8 cellular contexts compared by ENCODE assay signal in genomic region chr16:9008335-9009260, GRCh38. TPM values are rescaled to one million over a fixed set of nuclear protein-coding genes. Genes with fewer than 3 reads are reported as not detected.
A peak's percentile ranks its signal among the peaks of the same experiment; 100 is the strongest.
DNase-seq lines count a peak whose midpoint lies in the region; ATAC-seq, FAIRE-seq and TF ChIP-seq lines count a peak whose summit lies in the region.

No MANE protein-coding gene starts in this region.

- POLR2A ChIA-PET in A673 (lab: Charles Lee; ENCODE audit: low non-redundant PET): interaction anchor here (0.6 to 0.7 kb wide), 2 partner anchors 14 to 239 kb away, joined by 6 to 11 read pairs; no protein-coding TSS in a partner anchor
- POLR2A ChIA-PET in endothelial cell of umbilical vein (lab: Charles Lee): interaction anchor here (0.5 to 1.1 kb wide), 4 partner anchors 76 to 1517 kb away, joined by 3 to 11 read pairs (median 4); partner anchors contain the start of gene HAPSTR1

- peak; percentile 90 for TF ChIP-seq CTCF in A673 (conservative IDR thresholded peaks at IDR 0.05; ENCODE audit: low read depth, low read length)
- TF ChIP-seq CTCF in endothelial cell of umbilical vein (IDR thresholded peaks at IDR 0.05; ENCODE audit: extremely low read depth in 1 of 2, insufficient read depth in 1 of 2, low read depth in 1 of 2, low read length in 2 of 2): peak; percentile 70 to 90

- no peak overlapping the region for H3K4me3 Mint-ChIP-seq in activated CD8-positive, alpha-beta memory T cell treated with anti-CD3 and anti-CD28 coated beads, Interleukin-2, amount 10 ng/mL, durations not matched to agents 7 days and 5 days

- no peak overlapping the region for H3K4me2 ChIP-seq in endothelial cell of umbilical vein (ENCODE audit: insufficient read depth, low read length)

- no peak overlapping the region for H3K27ac Mint-ChIP-seq in activated CD8-positive, alpha-beta memory T cell treated with anti-CD3 and anti-CD28 coated beads, Interleukin-2, amount 10 ng/mL, durations not matched to agents 7 days and 5 days

- no peaks in the 10 kb centered on the region for H3K9me3 ChIP-seq in A673 (ENCODE audit: low read depth, low read length, poor library complexity, severe bottlenecking)
- no peaks in the 10 kb centered on the region for H3K9me3 ChIP-seq in endothelial cell of umbilical vein (replicated peaks; ENCODE audit: control insufficient read depth, insufficient read depth, low read length)
- H3K9me3 ChIP-seq in muscle layer of duodenum (ENCODE audit: control insufficient read depth in 1 of 2, low read length in 2 of 2): no peaks in the 10 kb centered on the region

- BruUV-seq in A673 (replicated peaks; lab: Mats Ljungman, UMichigan) (no TSS peak), endothelial cell of umbilical vein (replicated peaks; lab: Mats Ljungman, UMichigan) (no TSS peak)

- peak; percentile 80 for DNase-seq in A673 (ENCODE audit: low spot score)
- DNase-seq in NCI-H82 treated with DMSO at 0.1 percent for 48 hours (lab: John Stamatoyannopoulos, UW; ENCODE audit: unreplicated experiment): peak; percentile 55
- DNase-seq in activated CD8-positive, alpha-beta memory T cell treated with anti-CD3 and anti-CD28 coated beads, Interleukin-2, amount 10 ng/mL, durations not matched to agents 7 days and 5 days: peak; percentile 78
- DNase-seq in endothelial cell of umbilical vein (ENCODE audit: low read depth, low spot score): peak; percentile 59
- DNase-seq in stimulated activated CD8-positive, alpha-beta memory T cell treated with anti-CD3 and anti-CD28 coated beads, Interleukin-4, amount 100 ng/mL, for 4 hours (ENCODE audit: low read depth in 2 of 2, low spot score in 1 of 2): peak; percentile 22 to 37

- H3K36me3 Mint-ChIP-seq in activated CD8-positive, alpha-beta memory T cell treated with anti-CD3 and anti-CD28 coated beads, Interleukin-2, amount 10 ng/mL, durations not matched to agents 7 days and 5 days: peaks cover 2% of the 10 kb centered on the region

- peaks cover 18% of the 10 kb centered on the region for H3K27me3 Mint-ChIP-seq in activated CD8-positive, alpha-beta memory T cell treated with anti-CD3 and anti-CD28 coated beads, Interleukin-2, amount 10 ng/mL, durations not matched to agents 7 days and 5 days

- H2AFZ ChIP-seq in endothelial cell of umbilical vein (ENCODE audit: low read depth, low read length): peak overlapping the region; percentile 91

- no peaks in the 10 kb centered on the region for H3K79me2 ChIP-seq in endothelial cell of umbilical vein (ENCODE audit: control insufficient read depth, insufficient read depth, low read length)

- TF ChIP-seq POLR2A in GM18505 (IDR thresholded peaks at IDR 0.05; ENCODE audit: borderline replicate concordance, extremely low read depth, insufficient read depth, insufficient read length) (no peak), endothelial cell of umbilical vein (IDR thresholded peaks at IDR 0.05; ENCODE audit: low read depth, low read length) (no peak)

- peak; percentile 87 for FAIRE-seq in endothelial cell of umbilical vein (lab: Jason Lieb, UNC)

- CTCF ChIA-PET in A673 (lab: Charles Lee): interaction anchor here (0.6 to 1.8 kb wide), 12 partner anchors 19 to 139 kb away, joined by 3 to 13 read pairs (median 4); partner anchors contain the start of genes CARHSP1 and HAPSTR1
- CTCF ChIA-PET in activated CD8-positive, alpha-beta memory T cell treated with anti-CD3 and anti-CD28 coated beads, Interleukin-2, amount 10 ng/mL, durations not matched to agents 7 days and 5 days (lab: Charles Lee): interaction anchor here (0.6 to 2.7 kb wide), 58 partner anchors 9 to 441 kb away, joined by 3 to 27 read pairs (median 4); partner anchors contain the start of genes HAPSTR1 and USP7
- CTCF ChIA-PET in endothelial cell of umbilical vein (lab: Charles Lee): interaction anchor here (0.6 to 3.9 kb wide), 76 partner anchors 9 to 1922 kb away, joined by 3 to 76 read pairs (median 5); partner anchors contain the start of genes HAPSTR1, TMEM186 and USP7

- peak overlapping the region; percentile 33 for H3K4me3 ChIP-seq in A673 (ENCODE audit: low read depth, low read length, poor library complexity, severe bottlenecking)
- H3K4me3 ChIP-seq in endothelial cell of umbilical vein (replicated peaks in 1 of 3; ENCODE audit: insufficient read depth in 1 of 3, low read depth in 1 of 3, low read length in 3 of 3): peak overlapping the region in 1 of 3 experiments; percentile 3
- H3K4me3 ChIP-seq in muscle layer of duodenum (ENCODE audit: low read depth in 1 of 2, low read length in 2 of 2): peak overlapping the region; percentile 14 to 52

- H3K36me3 ChIP-seq in A673 (ENCODE audit: insufficient read depth, low read length, poor library complexity, severe bottlenecking) (no peaks in the 10 kb centered on the region), endothelial cell of umbilical vein (ENCODE audit: control insufficient read depth in 2 of 2, extremely low read depth in 1 of 2, insufficient read depth in 2 of 2, low read length in 2 of 2) (no peaks in the 10 kb centered on the region), muscle layer of duodenum (ENCODE audit: control insufficient read depth in 1 of 2, insufficient read depth in 2 of 2, low read length in 2 of 2) (no peaks in the 10 kb centered on the region)

- H4K20me1 ChIP-seq in endothelial cell of umbilical vein (replicated peaks; ENCODE audit: control insufficient read depth, extremely low read depth, insufficient read depth, low read length): no peaks in the 10 kb centered on the region

- no peak overlapping the region for H3K9ac ChIP-seq in endothelial cell of umbilical vein (replicated peaks; ENCODE audit: extremely low read depth, insufficient read depth, low read length)

- H3K4me1 ChIP-seq in A673 (ENCODE audit: insufficient read depth, low read length, poor library complexity, severe bottlenecking): no peaks in the 10 kb centered on the region
- peaks cover 4% of the 10 kb centered on the region for H3K4me1 ChIP-seq in endothelial cell of umbilical vein (ENCODE audit: control insufficient read depth, extremely low read depth, insufficient read depth, low read length)
- peaks cover 0 to 10% of the 10 kb centered on the region in 2 donors for H3K4me1 ChIP-seq in muscle layer of duodenum (ENCODE audit: control insufficient read depth in 1 of 2, insufficient read depth in 2 of 2, low read length in 2 of 2)

- H3K27me3 ChIP-seq in A673 (replicated peaks; ENCODE audit: insufficient read depth, low read depth, low read length, poor library complexity) (no peaks in the 10 kb centered on the region), endothelial cell of umbilical vein (ENCODE audit: control insufficient read depth in 2 of 2, insufficient read depth in 2 of 2, low read length in 2 of 2) (no peaks in the 10 kb centered on the region), muscle layer of duodenum (ENCODE audit: low read depth, low read length) (no peaks in the 10 kb centered on the region)

- H3K9me3 Mint-ChIP-seq in activated CD8-positive, alpha-beta memory T cell treated with anti-CD3 and anti-CD28 coated beads, Interleukin-2, amount 10 ng/mL, durations not matched to agents 7 days and 5 days (ENCODE audit: low read depth): no peaks in the 10 kb centered on the region

- intact Hi-C loops in A673 (cut with micrococcal nuclease; ENCODE audit: unreplicated experiment): loop anchor here (1.0 kb wide), 1 partner anchor 103 kb away; no protein-coding TSS in a partner anchor
- intact Hi-C loops in endothelial cell of umbilical vein (cut with micrococcal nuclease): loop anchor here (1.0 to 5.0 kb wide), 8 partner anchors 50 to 442 kb away; partner anchors contain the start of gene HAPSTR1

- dilution Hi-C loops in endothelial cell of umbilical vein (cut with MboI; ENCODE audit: extremely low pct_ligation_motif_present, low sequenced_read_pairs): no loop called here

- peak; percentile 93 for ATAC-seq in GM18505 (IDR thresholded peaks at IDR 0.05; ENCODE audit: unreplicated experiment)
- peak; percentile 83 for ATAC-seq in HG03139 (IDR thresholded peaks at IDR 0.05; ENCODE audit: unreplicated experiment)
- peak; percentile 98 for ATAC-seq in activated CD8-positive, alpha-beta memory T cell treated with anti-CD3 and anti-CD28 coated beads, Interleukin-2, amount 10 ng/mL, durations not matched to agents 7 days and 5 days

- H3K4me1 Mint-ChIP-seq in activated CD8-positive, alpha-beta memory T cell treated with anti-CD3 and anti-CD28 coated beads, Interleukin-2, amount 10 ng/mL, durations not matched to agents 7 days and 5 days: peaks cover 6% of the 10 kb centered on the region

- no peaks in the 10 kb centered on the region for H3K9me1 ChIP-seq in endothelial cell of umbilical vein (replicated peaks; ENCODE audit: control insufficient read depth, extremely low read depth, insufficient read depth, low read length)

- H3K27ac ChIP-seq in A673 (ENCODE audit: low read depth, low read length, poor library complexity, severe bottlenecking) (no peak overlapping the region), endothelial cell of umbilical vein (ENCODE audit: insufficient read depth, low read depth, low read length) (no peak overlapping the region), muscle layer of duodenum (ENCODE audit: low read length) (no peak overlapping the region)

TF ChIP-seq in endothelial cell of umbilical vein, 7 proteins besides CTCF, POLR2A, EP300 and RAD21:
- no peak for TF ChIP-seq GATA2 (IDR thresholded peaks at IDR 0.05; ENCODE audit: insufficient read depth, insufficient read length, low read depth, low read length)
- no peak for TF ChIP-seq EZH2 (IDR thresholded peaks at IDR 0.05; ENCODE audit: borderline replicate concordance, low read depth, low read length, severe bottlenecking)
- TF ChIP-seq FOS (IDR thresholded peaks at IDR 0.05; ENCODE audit: borderline replicate concordance, insufficient read depth, low read length): no peak
- no peak for TF ChIP-seq MAX (IDR thresholded peaks at IDR 0.05; ENCODE audit: insufficient read depth, insufficient read length)
- no peak for TF ChIP-seq POLR2AphosphoS5 (IDR thresholded peaks at IDR 0.05; ENCODE audit: insufficient read depth, low read depth, low read length)
- TF ChIP-seq MYC (IDR thresholded peaks at IDR 0.05; ENCODE audit: low read depth, low read length): no peak

RNA-seq across cellular contexts. Expression of gene USP7, which starts 44.9 kb away (rescaled TPM):
- total RNA-seq in A673 (2021) (228 and 233 TPM in 2 replicates), endothelial cell of umbilical vein (130 and 138 TPM in 2 replicates)
- 100 to 1,000 TPM; 159 to 179 TPM for total RNA-seq in activated CD8-positive, alpha-beta memory T cell treated with anti-CD3 and anti-CD28 coated beads, Interleukin-2, amount 10 ng/mL, durations not matched to agents 7 days and 5 days
- 12.3 and 17.7 TPM in 2 replicates for polyA plus RNA-seq in endothelial cell of umbilical vein
- polyA plus RNA-seq in endothelial cell of umbilical vein (2011; cell fraction: cytosol; rRNA removed): 14.4 and 15.5 TPM in 2 replicates
- 96.4 and 103 TPM in 2 replicates for polyA plus RNA-seq in endothelial cell of umbilical vein (2011; cell fraction: nucleus; rRNA removed)
- polyA plus RNA-seq in endothelial cell of umbilical vein (2012): 84.4 and 115 TPM in 2 replicates
- polyA minus RNA-seq in endothelial cell of umbilical vein: 116 and 129 TPM in 2 replicates
- 21.5 TPM for polyA minus RNA-seq in endothelial cell of umbilical vein (2011; cell fraction: cytosol; rRNA and poly(A)+ RNA removed)
- 144 and 192 TPM in 2 replicates for polyA minus RNA-seq in endothelial cell of umbilical vein (2011; cell fraction: nucleus; rRNA and poly(A)+ RNA removed)

Comparison
In these comparisons a context has a peak if more than half of its experiments do, and no peak if none do; other contexts are left out.
1. DNase-seq: peak in every context shown above with its lines; median percentile 80 in A673; 78 in activated CD8-positive, alpha-beta memory T cell treated with anti-CD3 and anti-CD28 coated beads, Interleukin-2, amount 10 ng/mL, durations not matched to agents 7 days and 5 days; 59 in endothelial cell of umbilical vein; 55 in NCI-H82 treated with DMSO at 0.1 percent for 48 hours; 30 in stimulated activated CD8-positive, alpha-beta memory T cell treated with anti-CD3 and anti-CD28 coated beads, Interleukin-4, amount 100 ng/mL, for 4 hours.